ENCODE assay signal across 11 cellular contexts in genomic region chr3:178982138-178982537, GRCh38.
DNase-seq lines count a peak whose midpoint lies in the region; ATAC-seq and TF ChIP-seq lines count a peak whose summit lies in the region.
"Had no signal": no experiment of that assay in that cellular context is flagged by ENCODE, and none has a peak within 500 bp of the region (broad histone marks: within the 10 kb centered on the region; RNA-seq: fewer than 3 reads in every experiment).

No MANE protein-coding gene starts in this region.

- ATAC-seq in GM18907 (IDR thresholded peaks at IDR 0.05; ENCODE audit: unreplicated experiment) (peak; percentile 96), HG02885 (IDR thresholded peaks at IDR 0.05; ENCODE audit: poor library complexity, unreplicated experiment) (peak; percentile 90), upper lobe of left lung (ENCODE audit: low FRiP score in 2 of 2) (no peak)

- no peak for TF ChIP-seq CTCF in OCI-LY3 (IDR thresholded peaks at IDR 0.05; ENCODE audit: low read depth, low read length)
- no peak for TF ChIP-seq CTCF in upper lobe of left lung (IDR thresholded peaks at IDR 0.05)
- no peak for TF ChIP-seq CTCF in lower leg skin (IDR thresholded peaks at IDR 0.05)

- TF ChIP-seq POLR2A in upper lobe of left lung (IDR thresholded peaks at IDR 0.05) (no peak), lower leg skin (IDR thresholded peaks at IDR 0.05) (no peak)

- H3K27me3 ChIP-seq in ACC112 (ENCODE audit: insufficient read depth, low read length) (no peaks in the 10 kb centered on the region), OCI-LY3 (ENCODE audit: low read depth, low read length) (no peaks in the 10 kb centered on the region), upper lobe of left lung (no peaks in the 10 kb centered on the region)

- peak overlapping the region; percentile 26 for H3K4me2 ChIP-seq in OCI-LY3 (ENCODE audit: low read length)

- intact Hi-C loops in lower leg skin (cut with DNase I; ENCODE audit: low total_unique reads): no loop called here

- no peak overlapping the region for H3K4me3 ChIP-seq in ACC112 (ENCODE audit: low read depth, low read length)
- no peak overlapping the region for H3K4me3 ChIP-seq in OCI-LY3 (ENCODE audit: low read length)
- no peak overlapping the region for H3K4me3 ChIP-seq in upper lobe of left lung
- no peak overlapping the region for H3K4me3 ChIP-seq in lower leg skin (ENCODE audit: low read depth, poor library complexity, severe bottlenecking)
- H3K4me3 ChIP-seq: skin epidermis had no signal

- H3K27ac ChIP-seq in ACC112 (ENCODE audit: low read depth, low read length) (peak overlapping the region; percentile 44; the same call in 1 of the 2 replicates), OCI-LY3 (ENCODE audit: low read length) (peak overlapping the region; percentile 67), upper lobe of left lung (no peak overlapping the region)
- H3K27ac ChIP-seq: skin epidermis had no signal

- H3K9me3 ChIP-seq in OCI-LY3 (ENCODE audit: insufficient read depth, low read length) (peaks cover 20% of the 10 kb centered on the region), upper lobe of left lung (peaks cover 0 to 3% (median 1%) of the 10 kb centered on the region in 4 donors)

- DNase-seq in cerebellar cortex (ENCODE audit: low spot score): no peak
- no peak for DNase-seq in upper lobe of left lung
- DNase-seq in lower leg skin (ENCODE audit: low spot score in 2 of 2): no peak
- DNase-seq in DMS79 treated with DMSO at 0.1 percent for 48 hours (lab: John Stamatoyannopoulos, UW): no peak
- DNase-seq: activated naive CD4-positive, alpha-beta T cell; stimulated activated naive CD4-positive, alpha-beta T cell treated with Interleukin-2 at 50 U/mL for 16 hours had no signal

- H3K9ac ChIP-seq in OCI-LY3 (ENCODE audit: low read length): no peak overlapping the region

- no peak for TF ChIP-seq EP300 in upper lobe of left lung (IDR thresholded peaks at IDR 0.05)

- H3K79me2 ChIP-seq in ACC112 (ENCODE audit: control insufficient read depth, insufficient read depth, low read length, unreplicated experiment) (no peaks in the 10 kb centered on the region), OCI-LY3 (ENCODE audit: low read length) (no peaks in the 10 kb centered on the region)

- H3K36me3 ChIP-seq in ACC112 (ENCODE audit: insufficient read depth, low read length) (no peaks in the 10 kb centered on the region), OCI-LY3 (replicated peaks; ENCODE audit: low read depth, low read length) (peaks cover 34% of the 10 kb centered on the region), upper lobe of left lung (no peaks in the 10 kb centered on the region)

- no peaks in the 10 kb centered on the region for H4K20me1 ChIP-seq in OCI-LY3 (ENCODE audit: insufficient read depth, low read length)

- H2AFZ ChIP-seq in ACC112 (ENCODE audit: low read length, unreplicated experiment) (no peak overlapping the region), OCI-LY3 (ENCODE audit: low read depth, low read length) (0 out of 2 replicates have a peak overlapping the region, but pooled peaks have one; percentile 1)

- 63 to 76% methylated on average over 4 of the region's 4 CpGs for WGBS in upper lobe of left lung, 2 donors
- WGBS in lower leg skin, 2 donors: 81 to 82% methylated on average over 4 of the region's 4 CpGs

- H3K4me1 ChIP-seq in ACC112 (ENCODE audit: control insufficient read depth, insufficient read depth, low read length, unreplicated experiment): no peaks in the 10 kb centered on the region
- peaks cover 17% of the 10 kb centered on the region for H3K4me1 ChIP-seq in OCI-LY3 (ENCODE audit: low read length)
- H3K4me1 ChIP-seq in upper lobe of left lung: no peaks in the 10 kb centered on the region

Comparison
In these comparisons a context has a peak if more than half of its experiments do, and no peak if none do; other contexts are left out.
1. H3K27ac ChIP-seq: peak in ACC112 (single experiment) and OCI-LY3 (single experiment); none in upper lobe of left lung (0 of 4).
2. ATAC-seq: peak in GM18907 (single experiment) and HG02885 (single experiment); none in upper lobe of left lung (0 of 2).